In the genomic region with DNA sequence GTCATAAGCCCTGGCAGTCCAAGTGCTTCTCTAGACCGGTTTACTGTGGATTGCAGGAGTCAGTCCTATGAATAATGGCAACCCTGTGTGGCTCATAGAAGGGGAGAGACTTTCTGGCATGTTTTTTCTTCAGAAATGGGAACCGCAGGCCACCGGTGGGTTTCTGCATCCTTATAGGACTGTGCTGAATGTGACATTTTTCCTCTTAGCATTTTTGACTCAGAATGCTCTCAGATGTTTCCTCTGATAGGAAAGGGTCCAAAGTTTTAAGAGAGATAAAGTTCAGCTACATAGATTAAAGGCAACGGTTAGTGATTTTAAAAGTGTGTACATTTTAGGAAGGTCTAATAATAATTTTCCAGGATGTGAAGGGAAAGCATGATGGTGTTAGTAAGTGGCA, we compare ENCODE assay signal across 1 cellular context.
TF ChIP-seq lines count a peak whose summit lies in the region.

No MANE protein-coding gene starts in this region.

TF ChIP-seq in K562, 482 proteins besides CTCF, POLR2A, EP300 and RAD21 (continued from another document):
- TF ChIP-seq BRF1 (IDR thresholded peaks at IDR 0.05; ENCODE audit: borderline replicate concordance, extremely low read depth, insufficient read length) (no peak), KLF13 (tag; IDR thresholded peaks at IDR 0.05; ENCODE audit: borderline replicate concordance, low read depth) (no peak), TFAM (CRISPR knock-in tag; conservative IDR thresholded peaks at IDR 0.05) (no peak), GABPB2 (CRISPR knock-in tag; conservative IDR thresholded peaks at IDR 0.05) (no peak), BRCA1 (IDR thresholded peaks at IDR 0.05) (no peak), BRCA1 (CRISPR knock-in tag; IDR thresholded peaks at IDR 0.05) (no peak), RUNX1 (IDR thresholded peaks at IDR 0.05; ENCODE audit: low read depth) (no peak), PHB (CRISPR knock-in tag; IDR thresholded peaks at IDR 0.05) (no peak), HMGN3 (IDR thresholded peaks at IDR 0.05; ENCODE audit: borderline replicate concordance, extremely low read depth, insufficient read length, low read depth, low read length) (no peak), ZNF75A (CRISPR knock-in tag; IDR thresholded peaks at IDR 0.05) (no peak), ARNT (IDR thresholded peaks at IDR 0.05) (no peak), XRCC3 (IDR thresholded peaks at IDR 0.05) (no peak), TEAD4 (IDR thresholded peaks at IDR 0.05; ENCODE audit: low read length) (no peak), TEAD4 (CRISPR knock-in tag; IDR thresholded peaks at IDR 0.05; ENCODE audit: borderline replicate concordance) (no peak), CEBPG (CRISPR knock-in tag; IDR thresholded peaks at IDR 0.05) (no peak), CEBPG (tag; conservative IDR thresholded peaks at IDR 0.05 in 1 of 2, IDR thresholded peaks at IDR 0.05 in 1 of 2) (no peak)
- TF ChIP-seq, protein P1, sequence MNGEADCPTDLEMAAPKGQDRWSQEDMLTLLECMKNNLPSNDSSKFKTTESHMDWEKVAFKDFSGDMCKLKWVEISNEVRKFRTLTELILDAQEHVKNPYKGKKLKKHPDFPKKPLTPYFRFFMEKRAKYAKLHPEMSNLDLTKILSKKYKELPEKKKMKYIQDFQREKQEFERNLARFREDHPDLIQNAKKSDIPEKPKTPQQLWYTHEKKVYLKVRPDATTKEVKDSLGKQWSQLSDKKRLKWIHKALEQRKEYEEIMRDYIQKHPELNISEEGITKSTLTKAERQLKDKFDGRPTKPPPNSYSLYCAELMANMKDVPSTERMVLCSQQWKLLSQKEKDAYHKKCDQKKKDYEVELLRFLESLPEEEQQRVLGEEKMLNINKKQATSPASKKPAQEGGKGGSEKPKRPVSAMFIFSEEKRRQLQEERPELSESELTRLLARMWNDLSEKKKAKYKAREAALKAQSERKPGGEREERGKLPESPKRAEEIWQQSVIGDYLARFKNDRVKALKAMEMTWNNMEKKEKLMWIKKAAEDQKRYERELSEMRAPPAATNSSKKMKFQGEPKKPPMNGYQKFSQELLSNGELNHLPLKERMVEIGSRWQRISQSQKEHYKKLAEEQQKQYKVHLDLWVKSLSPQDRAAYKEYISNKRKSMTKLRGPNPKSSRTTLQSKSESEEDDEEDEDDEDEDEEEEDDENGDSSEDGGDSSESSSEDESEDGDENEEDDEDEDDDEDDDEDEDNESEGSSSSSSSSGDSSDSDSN (IDR thresholded peaks at IDR 0.05; ENCODE audit: borderline replicate concordance in 1 of 2, low read depth in 2 of 2, low read length in 2 of 2), result no peak
- TF ChIP-seq, protein P2, sequence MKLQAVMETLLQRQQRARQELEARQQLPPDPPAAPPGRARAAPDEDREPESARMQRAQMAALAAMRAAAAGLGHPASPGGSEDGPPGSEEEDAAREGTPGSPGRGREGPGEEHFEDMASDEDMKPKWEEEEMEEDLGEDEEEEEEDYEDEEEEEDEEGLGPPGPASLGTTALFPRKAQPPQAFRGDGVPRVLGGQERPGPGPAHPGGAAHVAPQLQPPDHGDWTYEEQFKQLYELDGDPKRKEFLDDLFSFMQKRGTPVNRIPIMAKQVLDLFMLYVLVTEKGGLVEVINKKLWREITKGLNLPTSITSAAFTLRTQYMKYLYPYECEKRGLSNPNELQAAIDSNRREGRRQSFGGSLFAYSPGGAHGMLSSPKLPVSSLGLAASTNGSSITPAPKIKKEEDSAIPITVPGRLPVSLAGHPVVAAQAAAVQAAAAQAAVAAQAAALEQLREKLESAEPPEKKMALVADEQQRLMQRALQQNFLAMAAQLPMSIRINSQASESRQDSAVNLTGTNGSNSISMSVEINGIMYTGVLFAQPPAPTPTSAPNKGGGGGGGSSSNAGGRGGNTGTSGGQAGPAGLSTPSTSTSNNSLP (IDR thresholded peaks at IDR 0.05; ENCODE audit: borderline replicate concordance, low read depth, low read length), result no peak
- TF ChIP-seq, protein P3, sequence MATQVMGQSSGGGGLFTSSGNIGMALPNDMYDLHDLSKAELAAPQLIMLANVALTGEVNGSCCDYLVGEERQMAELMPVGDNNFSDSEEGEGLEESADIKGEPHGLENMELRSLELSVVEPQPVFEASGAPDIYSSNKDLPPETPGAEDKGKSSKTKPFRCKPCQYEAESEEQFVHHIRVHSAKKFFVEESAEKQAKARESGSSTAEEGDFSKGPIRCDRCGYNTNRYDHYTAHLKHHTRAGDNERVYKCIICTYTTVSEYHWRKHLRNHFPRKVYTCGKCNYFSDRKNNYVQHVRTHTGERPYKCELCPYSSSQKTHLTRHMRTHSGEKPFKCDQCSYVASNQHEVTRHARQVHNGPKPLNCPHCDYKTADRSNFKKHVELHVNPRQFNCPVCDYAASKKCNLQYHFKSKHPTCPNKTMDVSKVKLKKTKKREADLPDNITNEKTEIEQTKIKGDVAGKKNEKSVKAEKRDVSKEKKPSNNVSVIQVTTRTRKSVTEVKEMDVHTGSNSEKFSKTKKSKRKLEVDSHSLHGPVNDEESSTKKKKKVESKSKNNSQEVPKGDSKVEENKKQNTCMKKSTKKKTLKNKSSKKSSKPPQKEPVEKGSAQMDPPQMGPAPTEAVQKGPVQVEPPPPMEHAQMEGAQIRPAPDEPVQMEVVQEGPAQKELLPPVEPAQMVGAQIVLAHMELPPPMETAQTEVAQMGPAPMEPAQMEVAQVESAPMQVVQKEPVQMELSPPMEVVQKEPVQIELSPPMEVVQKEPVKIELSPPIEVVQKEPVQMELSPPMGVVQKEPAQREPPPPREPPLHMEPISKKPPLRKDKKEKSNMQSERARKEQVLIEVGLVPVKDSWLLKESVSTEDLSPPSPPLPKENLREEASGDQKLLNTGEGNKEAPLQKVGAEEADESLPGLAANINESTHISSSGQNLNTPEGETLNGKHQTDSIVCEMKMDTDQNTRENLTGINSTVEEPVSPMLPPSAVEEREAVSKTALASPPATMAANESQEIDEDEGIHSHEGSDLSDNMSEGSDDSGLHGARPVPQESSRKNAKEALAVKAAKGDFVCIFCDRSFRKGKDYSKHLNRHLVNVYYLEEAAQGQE (CRISPR knock-in tag; IDR thresholded peaks at IDR 0.05; ENCODE audit: low read depth), result no peak
